In genomic region chr5:61051267-61051666, GRCh38 we compare ENCODE assay signal across 16 cellular contexts.
DNase-seq lines count a peak whose midpoint lies in the region; ATAC-seq, FAIRE-seq and TF ChIP-seq lines count a peak whose summit lies in the region.
"Had no signal": no experiment of that assay in that cellular context is flagged by ENCODE, and none has a peak within 500 bp of the region (broad histone marks: within the 10 kb centered on the region; RNA-seq: fewer than 3 reads in every experiment).

No MANE protein-coding gene starts in this region.

- WGBS in sigmoid colon, 2 donors: 93 to 94% methylated on average over 1 of the region's 1 CpG

- H3K4me1 Mint-ChIP-seq in osteocyte (ENCODE audit: unreplicated experiment): peaks cover 38% of the 10 kb centered on the region
- H3K4me1 Mint-ChIP-seq: immature natural killer cell had no signal

- H3K27me3 ChIP-seq in sigmoid colon: no peaks in the 10 kb centered on the region
- H3K27me3 ChIP-seq: neutrophil had no signal

- peaks cover 0 to 13% (median 7%) of the 10 kb centered on the region in 4 donors for H3K4me1 ChIP-seq in sigmoid colon

- TF ChIP-seq EP300 in sigmoid colon (IDR thresholded peaks at IDR 0.05): no peak

- no peaks in the 10 kb centered on the region for H3K36me3 Mint-ChIP-seq in osteocyte (ENCODE audit: unreplicated experiment)
- H3K36me3 Mint-ChIP-seq: immature natural killer cell had no signal

- peak overlapping the region; percentile 62 for H3K27ac ChIP-seq in epithelial cell of prostate
- no peak overlapping the region for H3K27ac ChIP-seq in sigmoid colon
- H3K27ac ChIP-seq: neutrophil had no signal

- intact Hi-C loops in sigmoid colon (cut with DNase I): no loop called here

- no peak overlapping the region for H3K4me3 ChIP-seq in sigmoid colon

- no peaks in the 10 kb centered on the region for H3K9me3 ChIP-seq in sigmoid colon
- H3K9me3 ChIP-seq: neutrophil had no signal

- H3K27me3 Mint-ChIP-seq in osteocyte (ENCODE audit: unreplicated experiment): no peaks in the 10 kb centered on the region

- H3K9me3 Mint-ChIP-seq in osteocyte (ENCODE audit: unreplicated experiment): no peaks in the 10 kb centered on the region
- H3K9me3 Mint-ChIP-seq: activated naive CD4-positive, alpha-beta T cell treated with anti-CD3 and anti-CD28 coated beads, Interleukin-2, amount 50 U/mL, for 72 hours; immature natural killer cell; T-helper 1 cell treated with Interleukin-12 subunit alpha and Interleukin-12 subunit beta and Interleukin-4 antibody, amounts not matched to agents 30 μg/mL and 1 μg/mL, for 36 hours had no signal

- DNase-seq in RCC 7860 (ENCODE audit: low spot score): peak; percentile 71
- DNase-seq in epithelial cell of prostate (ENCODE audit: low read depth, low spot score): no peak
- no peak for DNase-seq in osteocyte (ENCODE audit: extremely low spot score, unreplicated experiment)
- DNase-seq in GM19238 (ENCODE audit: insufficient read length, low spot score): no peak
- DNase-seq in inferior parietal cortex (ENCODE audit: extremely low spot score): no peak
- no peak for DNase-seq in sigmoid colon
- DNase-seq: immature natural killer cell; NCI-H69; stimulated activated CD4-positive, alpha-beta T cell treated with anti-CD3 and anti-CD28 coated beads, Interleukin-4, amount 100 ng/mL, for 1 hour had no signal

- H3K27ac Mint-ChIP-seq in osteocyte (ENCODE audit: unreplicated experiment): peak overlapping the region; percentile 36
- H3K27ac Mint-ChIP-seq: activated naive CD4-positive, alpha-beta T cell treated with anti-CD3 and anti-CD28 coated beads, Interleukin-2, amount 50 U/mL, for 72 hours; immature natural killer cell; T-helper 1 cell treated with Interleukin-12 subunit alpha and Interleukin-12 subunit beta and Interleukin-4 antibody, amounts not matched to agents 30 μg/mL and 1 μg/mL, for 36 hours had no signal

- FAIRE-seq in RCC 7860 (lab: Jason Lieb, UNC): peak; percentile 88
- FAIRE-seq: endometrium, GM18507 had no signal

- no peak for TF ChIP-seq POLR2A in sigmoid colon (IDR thresholded peaks at IDR 0.05)

- ATAC-seq in GM19463 (IDR thresholded peaks at IDR 0.05; ENCODE audit: unreplicated experiment) (peak; percentile 54), HG02973 (IDR thresholded peaks at IDR 0.05; ENCODE audit: unreplicated experiment) (no peak)
- ATAC-seq: activated naive CD4-positive, alpha-beta T cell treated with anti-CD3 and anti-CD28 coated beads, Interleukin-2, amount 50 U/mL, for 72 hours had no signal

- no peak for TF ChIP-seq CTCF in osteocyte (IDR thresholded peaks at IDR 0.05)
- no peak for TF ChIP-seq CTCF in sigmoid colon (IDR thresholded peaks at IDR 0.05)

- H3K4me3 Mint-ChIP-seq in osteocyte (ENCODE audit: unreplicated experiment): no peak overlapping the region
- H3K4me3 Mint-ChIP-seq: immature natural killer cell; T-helper 1 cell treated with Interleukin-12 subunit alpha and Interleukin-12 subunit beta and Interleukin-4 antibody, amounts not matched to agents 30 μg/mL and 1 μg/mL, for 36 hours had no signal

- no peaks in the 10 kb centered on the region for H3K36me3 ChIP-seq in sigmoid colon
- H3K36me3 ChIP-seq: neutrophil had no signal
